ENCODE assay signal across 8 cellular contexts in genomic region chr16:10942352-10943297, GRCh38. TPM values are rescaled to one million over a fixed set of nuclear protein-coding genes. Genes with fewer than 3 reads are reported as not detected.
DNase-seq lines count a peak whose midpoint lies in the region; ATAC-seq, FAIRE-seq and TF ChIP-seq lines count a peak whose summit lies in the region.

Gene DEXI (minus strand): TSS chr16:10942468. CDS start chr16:10942005, 463 bp downstream.

- ATAC-seq in GM21360 (IDR thresholded peaks at IDR 0.05; ENCODE audit: unreplicated experiment), result peak; percentile 61

- H3K36me3 Mint-ChIP-seq in endothelial cell (ENCODE audit: low read depth, unreplicated experiment), result peaks cover 14% of the 10 kb centered on the region

- H3K4me3 ChIP-seq in NT2/D1 (ENCODE audit: insufficient read length, low read depth), result peak within 1 kb of the TSS; percentile 56

- no peaks in the 10 kb centered on the region for H3K9me3 Mint-ChIP-seq in endothelial cell (ENCODE audit: unreplicated experiment)

- peaks cover 14% of the 10 kb centered on the region for H3K4me1 ChIP-seq in NT2/D1 (ENCODE audit: insufficient read depth, insufficient read length)

- peak; percentile 93 for DNase-seq in COR-L47 (lab: John Stamatoyannopoulos, UW)
- DNase-seq in HTR-8/SVneo (ENCODE audit: insufficient read length, low spot score), result peak; percentile 97
- DNase-seq in NT2/D1 (ENCODE audit: low read depth, low spot score), result peak; percentile 84
- DNase-seq in activated CD8-positive, alpha-beta memory T cell treated with anti-CD3 and anti-CD28 coated beads, Interleukin-2, amount 50 U/mL, for 4 hours, result peak; percentile 96
- DNase-seq in endothelial cell (ENCODE audit: low spot score), result peak; percentile 97
- DNase-seq in middle frontal gyrus (ENCODE audit: extremely low spot score, low spot score), result peak; percentile 90
- peak; percentile 91 to 96 for DNase-seq in stimulated activated CD8-positive, alpha-beta memory T cell treated with anti-CD3 and anti-CD28 coated beads, Interleukin-2, amount 100 ng/mL, for 48 hours (ENCODE audit: low read depth in 2 of 2)

- peak; percentile 44 for FAIRE-seq in HTR-8/SVneo (lab: Jason Lieb, UNC)

- peak; percentile 83 for TF ChIP-seq CTCF in endothelial cell (IDR thresholded peaks at IDR 0.05; ENCODE audit: unreplicated experiment)

- H3K4me1 Mint-ChIP-seq in endothelial cell (ENCODE audit: unreplicated experiment), result peaks cover 64% of the 10 kb centered on the region

- H3K9me3 ChIP-seq in NT2/D1 (ENCODE audit: insufficient read depth, low read length), result no peaks in the 10 kb centered on the region

- peak within 1 kb of the TSS; percentile 96 for H3K4me3 Mint-ChIP-seq in endothelial cell (ENCODE audit: unreplicated experiment)

- no peak within 1 kb of the TSS for H3K27ac Mint-ChIP-seq in endothelial cell (ENCODE audit: unreplicated experiment)

- H3K27me3 ChIP-seq in NT2/D1 (ENCODE audit: insufficient read depth, insufficient read length), result peaks cover 15% of the 10 kb centered on the region

- peak within 1 kb of the TSS; percentile 78 for H3K9ac ChIP-seq in NT2/D1 (ENCODE audit: insufficient read length, low read depth)

- peaks cover 30% of the 10 kb centered on the region for H3K36me3 ChIP-seq in NT2/D1 (ENCODE audit: insufficient read depth, insufficient read length, low read length)

- H3K27me3 Mint-ChIP-seq in endothelial cell (ENCODE audit: unreplicated experiment), result peaks cover 18% of the 10 kb centered on the region

RNA-seq across cellular contexts. Expression of gene DEXI, which starts in this region (rescaled TPM):
- 37.9 TPM for total RNA-seq in endothelial cell (ENCODE audit: unreplicated experiment)

Comparison
In these comparisons a context has a peak if more than half of its experiments do, and no peak if none do; other contexts are left out.
1. Peak in every context shown above with its lines: DNase-seq, ATAC-seq and H3K4me3 ChIP-seq.